Comparison of ENCODE assay signal across 18 cellular contexts in the genomic region with DNA sequence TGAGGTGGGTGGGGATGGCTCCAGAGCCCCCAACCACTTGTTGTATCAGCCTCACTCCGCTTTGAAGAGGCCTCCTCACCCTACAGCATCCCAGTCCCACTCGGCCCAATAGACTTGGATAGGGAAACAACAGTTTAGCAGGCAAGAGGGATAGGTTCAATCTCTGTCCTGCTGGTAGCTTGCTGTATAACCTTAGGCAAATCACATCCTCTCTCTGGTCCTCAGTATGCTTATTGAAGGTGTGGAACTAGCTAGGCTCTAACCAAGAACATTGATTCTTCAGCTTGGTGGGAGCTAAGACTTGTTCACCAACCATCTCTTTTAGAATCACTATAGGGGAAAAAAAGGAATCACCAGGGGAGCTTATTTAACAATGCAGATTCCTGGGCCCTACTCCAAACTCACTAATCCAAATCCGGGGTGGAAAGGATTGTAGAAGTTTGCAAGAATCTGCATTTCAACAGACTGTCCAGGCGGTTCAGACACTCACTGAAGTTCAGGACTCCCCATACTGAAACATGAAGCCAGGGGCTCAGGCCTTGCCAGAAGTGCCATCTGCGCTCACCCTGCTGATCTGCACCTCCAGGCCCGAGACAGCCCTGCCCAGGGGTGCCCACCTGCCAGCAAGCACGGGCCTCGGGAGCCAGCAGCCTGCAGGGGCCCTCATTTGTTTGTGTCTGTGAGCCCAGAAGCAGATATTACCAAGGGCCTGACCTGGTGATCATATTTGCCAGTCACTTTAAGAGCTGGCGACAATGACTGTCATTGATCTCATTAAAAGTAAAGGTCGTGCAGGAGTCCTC.
"Had no signal": no experiment of that assay in that cellular context is flagged by ENCODE, and none has a peak within 500 bp of the region (broad histone marks: within the 10 kb centered on the region; RNA-seq: fewer than 3 reads in every experiment).

No MANE protein-coding gene starts in this region.

- H3K9me3 Mint-ChIP-seq: activated CD4-positive, alpha-beta T cell treated with anti-CD3 and anti-CD28 coated beads, Interleukin-2, amount 10 ng/mL, durations not matched to agents 24 days and 14 days; activated naive CD4-positive, alpha-beta T cell treated with anti-CD3 and anti-CD28 coated beads for 36 hours; activated T-cell treated with anti-CD3 and anti-CD28 coated beads, Interleukin-2, amount 50 U/mL, for 4 hours; natural killer cell; stimulated activated naive B cell treated with anti-CD40 and anti-IgM and Interleukin-4, amounts not matched to agents 10 μg/mL and 1 μg/mL and 100 μg/mL, for 72 hours had no signal

- DNase-seq: activated CD4-positive, alpha-beta T cell treated with anti-CD3 and anti-CD28 coated beads, Interleukin-2, amount 10 ng/mL, durations not matched to agents 24 days and 14 days; activated CD4-positive, CD25-positive, alpha-beta regulatory T cell; activated CD8-positive, alpha-beta T cell treated with anti-CD3 and anti-CD28 coated beads, Interleukin-2, amount 10 ng/mL, durations not matched to agents 7 days and 5 days; activated naive CD4-positive, alpha-beta T cell treated with anti-CD3 and anti-CD28 coated beads for 36 hours; activated T-cell treated with anti-CD3 and anti-CD28 coated beads, Interleukin-2, amount 50 U/mL, for 4 hours; aorta; brain microvascular endothelial cell; central memory CD4-positive, alpha-beta T cell; colonic mucosa; foreskin keratinocyte; glutamatergic neuron; hippocampal formation; lower lobe of right lung; natural killer cell; ovary; stimulated activated naive B cell treated with anti-CD40 and anti-IgM and Interleukin-4, amounts not matched to agents 10 μg/mL and 1 μg/mL and 100 μg/mL, for 72 hours; T-helper 9 cell had no signal

- H3K4me3 ChIP-seq: colonic mucosa, lower lobe of right lung, ovary had no signal

- H3K4me1 ChIP-seq: colonic mucosa, foreskin keratinocyte, lower lobe of right lung had no signal

- H3K36me3 ChIP-seq: brain microvascular endothelial cell, colonic mucosa, lower lobe of right lung, ovary had no signal

- ATAC-seq: activated CD8-positive, alpha-beta T cell treated with anti-CD3 and anti-CD28 coated beads, Interleukin-2, amount 10 ng/mL, durations not matched to agents 7 days and 5 days; activated T-cell treated with anti-CD3 and anti-CD28 coated beads, Interleukin-2, amount 50 U/mL, for 4 hours; foreskin keratinocyte; lower lobe of right lung; natural killer cell; stimulated activated naive B cell treated with anti-CD40 and anti-IgM and Interleukin-4, amounts not matched to agents 10 μg/mL and 1 μg/mL and 100 μg/mL, for 72 hours had no signal

- H3K27ac ChIP-seq: brain microvascular endothelial cell, colonic mucosa, foreskin keratinocyte, lower lobe of right lung, ovary had no signal

- H3K36me3 Mint-ChIP-seq: natural killer cell had no signal

- FAIRE-seq: keratinocyte had no signal

- H3K27me3 ChIP-seq: brain microvascular endothelial cell, colonic mucosa, foreskin keratinocyte, ovary had no signal

- H3K9me3 ChIP-seq: colonic mucosa, lower lobe of right lung, ovary had no signal

- H3K27me3 Mint-ChIP-seq: activated CD4-positive, alpha-beta T cell treated with anti-CD3 and anti-CD28 coated beads, Interleukin-2, amount 10 ng/mL, durations not matched to agents 24 days and 14 days; stimulated activated naive B cell treated with anti-CD40 and anti-IgM and Interleukin-4, amounts not matched to agents 10 μg/mL and 1 μg/mL and 100 μg/mL, for 72 hours had no signal

- H3K4me3 Mint-ChIP-seq: activated CD4-positive, alpha-beta T cell treated with anti-CD3 and anti-CD28 coated beads, Interleukin-2, amount 10 ng/mL, durations not matched to agents 24 days and 14 days; activated CD8-positive, alpha-beta T cell treated with anti-CD3 and anti-CD28 coated beads, Interleukin-2, amount 10 ng/mL, durations not matched to agents 7 days and 5 days; activated naive CD4-positive, alpha-beta T cell treated with anti-CD3 and anti-CD28 coated beads for 36 hours; activated T-cell treated with anti-CD3 and anti-CD28 coated beads, Interleukin-2, amount 50 U/mL, for 4 hours; natural killer cell; stimulated activated naive B cell treated with anti-CD40 and anti-IgM and Interleukin-4, amounts not matched to agents 10 μg/mL and 1 μg/mL and 100 μg/mL, for 72 hours had no signal

- H3K27ac Mint-ChIP-seq: activated CD4-positive, alpha-beta T cell treated with anti-CD3 and anti-CD28 coated beads, Interleukin-2, amount 10 ng/mL, durations not matched to agents 24 days and 14 days; activated CD8-positive, alpha-beta T cell treated with anti-CD3 and anti-CD28 coated beads, Interleukin-2, amount 10 ng/mL, durations not matched to agents 7 days and 5 days; activated naive CD4-positive, alpha-beta T cell treated with anti-CD3 and anti-CD28 coated beads for 36 hours; natural killer cell; stimulated activated naive B cell treated with anti-CD40 and anti-IgM and Interleukin-4, amounts not matched to agents 10 μg/mL and 1 μg/mL and 100 μg/mL, for 72 hours had no signal
